Comparison of ENCODE assay signal across 8 cellular contexts in genomic region chr11:12167098-12167999, GRCh38. TPM values are rescaled to one million over a fixed set of nuclear protein-coding genes. Genes with fewer than 3 reads are reported as not detected.
DNase-seq lines count a peak whose midpoint lies in the region; ATAC-seq and TF ChIP-seq lines count a peak whose summit lies in the region.

No MANE protein-coding gene starts in this region.

- ATAC-seq in activated CD8-positive, alpha-beta T cell treated with anti-CD3 and anti-CD28 coated beads for 36 hours: peak; percentile 82
- ATAC-seq in right cardiac atrium (peak; percentile 7 to 55), GM21367 (IDR thresholded peaks at IDR 0.05; ENCODE audit: unreplicated experiment) (no peak), HG03442 (IDR thresholded peaks at IDR 0.05; ENCODE audit: unreplicated experiment) (no peak), HG02571 (IDR thresholded peaks at IDR 0.05; ENCODE audit: unreplicated experiment) (no peak)

- WGBS in right cardiac atrium: 41% methylated on average over 16 of the region's 16 CpGs
- 74% methylated on average over 16 of the region's 16 CpGs for WGBS in urinary bladder

- POLR2A ChIA-PET in AG04450 (lab: Yijun Ruan, JAX): interaction anchor here (1.4 kb wide), 1 partner anchor 15 kb away, joined by 3 read pairs; no protein-coding TSS in a partner anchor
- POLR2A ChIA-PET in activated CD8-positive, alpha-beta T cell treated with anti-CD3 and anti-CD28 coated beads for 36 hours (lab: Charles Lee): interaction anchor here (0.8 to 1.6 kb wide), 4 partner anchors 10 to 52 kb away, joined by 3 read pairs; no protein-coding TSS in a partner anchor

- H3K4me1 ChIP-seq in right cardiac atrium (ENCODE audit: control insufficient read depth, insufficient read depth, low read length) (peaks cover 21% of the 10 kb centered on the region), urinary bladder (ENCODE audit: insufficient read depth) (peaks cover 5% of the 10 kb centered on the region)

- intact Hi-C loops in activated CD8-positive, alpha-beta T cell treated with anti-CD3 and anti-CD28 coated beads for 36 hours (cut with micrococcal nuclease): no loop called here
- intact Hi-C loops in right cardiac atrium (cut with DNase I): loop anchor here (5.0 to 10.0 kb wide), 3 partner anchors 57 to 70 kb away; no protein-coding TSS in a partner anchor

- DNase-seq in AG04450 (ENCODE audit: low read depth, low spot score) (no peak), HS-27A (ENCODE audit: low read depth) (peak; percentile 87), right cardiac atrium (peak in 1 of 3 donors; percentile 33)
- DNase-seq in activated CD8-positive, alpha-beta T cell treated with anti-CD3 and anti-CD28 coated beads for 36 hours: peak; percentile 33

- no peak for TF ChIP-seq CTCF in AG04450 (IDR thresholded peaks at IDR 0.05; ENCODE audit: low read depth, low read length)
- no peak for TF ChIP-seq CTCF in activated CD8-positive, alpha-beta T cell treated with anti-CD3 and anti-CD28 coated beads for 36 hours (IDR thresholded peaks at IDR 0.05)

- H3K9me3 ChIP-seq in AG04450 (ENCODE audit: control insufficient read depth, insufficient read depth, low read length) (no peaks in the 10 kb centered on the region), right cardiac atrium (ENCODE audit: control insufficient read depth, low read length) (no peaks in the 10 kb centered on the region)

- no peak overlapping the region for H3K4me3 Mint-ChIP-seq in activated CD8-positive, alpha-beta T cell treated with anti-CD3 and anti-CD28 coated beads for 36 hours

- H3K27me3 ChIP-seq in AG04450 (ENCODE audit: control insufficient read depth, insufficient read depth, low read length): no peaks in the 10 kb centered on the region
- H3K27me3 ChIP-seq in right cardiac atrium (ENCODE audit: control insufficient read depth, insufficient read depth): no peaks in the 10 kb centered on the region

- H3K36me3 ChIP-seq in urinary bladder (ENCODE audit: insufficient read depth): no peaks in the 10 kb centered on the region

- no peaks in the 10 kb centered on the region for H3K27me3 Mint-ChIP-seq in activated CD8-positive, alpha-beta T cell treated with anti-CD3 and anti-CD28 coated beads for 36 hours

- H3K9me3 Mint-ChIP-seq in activated CD8-positive, alpha-beta T cell treated with anti-CD3 and anti-CD28 coated beads for 36 hours: no peaks in the 10 kb centered on the region

- peak overlapping the region; percentile 69 for H3K27ac Mint-ChIP-seq in activated CD8-positive, alpha-beta T cell treated with anti-CD3 and anti-CD28 coated beads for 36 hours

- H3K27ac ChIP-seq in AG04450 (ENCODE audit: low read depth, low read length) (peak overlapping the region; percentile 96), right cardiac atrium (ENCODE audit: low read length) (peak overlapping the region; percentile 93), urinary bladder (ENCODE audit: low read depth) (peak overlapping the region; percentile 76)

- CTCF ChIA-PET in AG04450 (lab: Charles Lee): no interaction called here
- CTCF ChIA-PET in activated CD8-positive, alpha-beta T cell treated with anti-CD3 and anti-CD28 coated beads for 36 hours (lab: Charles Lee): interaction anchor here (0.9 to 1.2 kb wide), 2 partner anchors 14 to 16 kb away, joined by 3 read pairs; no protein-coding TSS in a partner anchor

- H3K36me3 Mint-ChIP-seq in activated CD8-positive, alpha-beta T cell treated with anti-CD3 and anti-CD28 coated beads for 36 hours (ENCODE audit: low read depth): peaks cover 23% of the 10 kb centered on the region

- no peak overlapping the region for H3K4me3 ChIP-seq in AG04450 (ENCODE audit: low read depth, low read length)
- H3K4me3 ChIP-seq in right cardiac atrium (ENCODE audit: low read length): no peak overlapping the region
- H3K4me3 ChIP-seq in urinary bladder (ENCODE audit: low read depth, low read length): no peak overlapping the region

- peaks cover 38% of the 10 kb centered on the region for H3K4me1 Mint-ChIP-seq in activated CD8-positive, alpha-beta T cell treated with anti-CD3 and anti-CD28 coated beads for 36 hours (ENCODE audit: low read depth)

RNA-seq across cellular contexts. Expression of gene MICAL2, which starts 57.0 kb away (rescaled TPM):
- polyA plus RNA-seq in AG04450 (2011; rRNA removed): 171 and 222 TPM in 2 replicates
- polyA minus RNA-seq in AG04450 (2011; rRNA and poly(A)+ RNA removed): 389 and 460 TPM in 2 replicates
- 100 to 1,000 TPM in 1 of 2 experiments, 10 to 100 TPM in 1; 99.8 to 105 TPM for total RNA-seq in activated CD8-positive, alpha-beta T cell treated with anti-CD3 and anti-CD28 coated beads for 36 hours
- 100 to 1,000 TPM in 1 of 4 donors, 10 to 100 TPM in 3; 92.1 to 115 (median 95.1) TPM for total RNA-seq in right cardiac atrium
- polyA plus RNA-seq in right cardiac atrium: 62.9 TPM
- 42.5 TPM for total RNA-seq in urinary bladder
- polyA plus RNA-seq in urinary bladder: 44.1 TPM

Comparison
In these comparisons a context has a peak if more than half of its experiments do, and no peak if none do; other contexts are left out.
1. ATAC-seq: peak in activated CD8-positive, alpha-beta T cell treated with anti-CD3 and anti-CD28 coated beads for 36 hours (single experiment) and right cardiac atrium (2 of 2); none in GM21367 (single experiment), HG03442 (single experiment) and HG02571 (single experiment).
2. Peak in every context shown above with its lines, with median percentiles within 50 percentile points of each other: H3K27ac ChIP-seq.